1 cellular context compared by ENCODE assay signal in the genomic region with DNA sequence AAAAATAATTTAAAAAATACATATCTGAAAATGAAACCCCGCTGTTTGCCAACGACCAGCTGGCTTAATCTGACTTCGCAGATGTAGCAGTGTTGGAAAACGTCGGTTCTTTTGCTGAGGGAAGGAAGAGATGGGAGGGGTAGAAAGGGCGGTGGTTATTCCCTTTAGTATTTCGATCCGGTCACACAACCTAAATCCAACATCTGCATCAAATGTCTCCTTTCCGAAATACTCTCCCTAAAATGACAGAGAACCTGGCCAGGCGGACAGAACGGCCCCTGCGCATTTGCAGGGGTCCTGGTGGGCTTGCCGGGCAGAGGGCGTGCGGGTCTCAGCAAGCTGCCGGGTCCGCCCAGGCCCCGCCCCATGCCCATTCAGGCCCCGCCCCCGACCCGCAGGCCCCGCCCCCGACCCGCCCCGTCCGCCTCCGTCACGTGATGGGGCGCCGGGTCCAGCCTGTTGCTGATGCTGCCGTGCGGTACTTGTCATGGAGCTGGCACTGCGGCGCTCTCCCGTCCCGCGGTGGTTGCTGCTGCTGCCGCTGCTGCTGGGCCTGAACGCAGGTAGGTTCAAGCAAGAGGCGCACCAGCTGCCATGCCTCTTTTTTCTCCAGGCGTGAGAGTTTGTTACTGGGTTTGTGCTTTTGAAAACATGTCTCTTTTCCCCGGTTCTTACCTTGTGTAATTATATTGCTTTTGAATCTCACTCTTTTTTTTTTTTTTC.
TF ChIP-seq lines count a peak whose summit lies in the region.

A gene with protein sequence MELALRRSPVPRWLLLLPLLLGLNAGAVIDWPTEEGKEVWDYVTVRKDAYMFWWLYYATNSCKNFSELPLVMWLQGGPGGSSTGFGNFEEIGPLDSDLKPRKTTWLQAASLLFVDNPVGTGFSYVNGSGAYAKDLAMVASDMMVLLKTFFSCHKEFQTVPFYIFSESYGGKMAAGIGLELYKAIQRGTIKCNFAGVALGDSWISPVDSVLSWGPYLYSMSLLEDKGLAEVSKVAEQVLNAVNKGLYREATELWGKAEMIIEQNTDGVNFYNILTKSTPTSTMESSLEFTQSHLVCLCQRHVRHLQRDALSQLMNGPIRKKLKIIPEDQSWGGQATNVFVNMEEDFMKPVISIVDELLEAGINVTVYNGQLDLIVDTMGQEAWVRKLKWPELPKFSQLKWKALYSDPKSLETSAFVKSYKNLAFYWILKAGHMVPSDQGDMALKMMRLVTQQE (plus strand): TSS at position 459 of the 723 bp plus-strand sequence. CDS start 29 bp downstream, at position 488.

TF ChIP-seq in HepG2, 621 proteins besides CTCF, POLR2A, EP300 and RAD21 (continued from another document and continues in another):
- TF ChIP-seq, protein P1, sequence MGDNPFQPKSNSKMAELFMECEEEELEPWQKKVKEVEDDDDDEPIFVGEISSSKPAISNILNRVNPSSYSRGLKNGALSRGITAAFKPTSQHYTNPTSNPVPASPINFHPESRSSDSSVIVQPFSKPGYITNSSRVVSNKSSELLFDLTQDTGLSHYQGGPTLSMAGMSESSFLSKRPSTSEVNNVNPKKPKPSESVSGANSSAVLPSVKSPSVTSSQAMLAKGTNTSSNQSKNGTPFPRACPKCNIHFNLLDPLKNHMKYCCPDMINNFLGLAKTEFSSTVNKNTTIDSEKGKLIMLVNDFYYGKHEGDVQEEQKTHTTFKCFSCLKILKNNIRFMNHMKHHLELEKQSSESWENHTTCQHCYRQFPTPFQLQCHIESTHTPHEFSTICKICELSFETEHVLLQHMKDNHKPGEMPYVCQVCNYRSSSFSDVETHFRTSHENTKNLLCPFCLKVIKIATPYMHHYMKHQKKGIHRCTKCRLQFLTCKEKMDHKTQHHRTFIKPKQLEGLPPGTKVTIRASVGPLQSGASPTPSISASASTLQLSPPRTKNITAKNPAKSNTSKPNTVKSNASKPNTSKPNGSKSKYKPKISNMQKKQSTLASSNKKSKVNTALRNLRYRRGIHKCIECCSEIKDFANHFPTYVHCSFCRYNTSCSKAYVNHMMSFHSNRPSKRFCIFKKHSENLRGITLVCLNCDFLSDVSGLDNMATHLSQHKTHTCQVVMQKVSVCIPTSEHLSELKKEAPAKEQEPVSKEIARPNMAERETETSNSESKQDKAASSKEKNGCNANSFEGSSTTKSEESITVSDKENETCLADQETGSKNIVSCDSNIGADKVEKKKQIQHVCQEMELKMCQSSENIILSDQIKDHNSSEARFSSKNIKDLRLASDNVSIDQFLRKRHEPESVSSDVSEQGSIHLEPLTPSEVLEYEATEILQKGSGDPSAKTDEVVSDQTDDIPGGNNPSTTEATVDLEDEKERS (CRISPR knock-in tag; IDR thresholded peaks at IDR 0.05): no peak
- TF ChIP-seq FOXJ3 (CRISPR knock-in tag; IDR thresholded peaks at IDR 0.05; ENCODE audit: borderline replicate concordance) (no peak), PLRG1 (conservative IDR thresholded peaks at IDR 0.05) (no peak), SMAD3 (CRISPR knock-in tag; IDR thresholded peaks at IDR 0.05) (no peak), JUN (CRISPR knock-in tag; IDR thresholded peaks at IDR 0.05) (no peak), ZSCAN22 (CRISPR knock-in tag; IDR thresholded peaks at IDR 0.05) (no peak), ZNF431 (CRISPR knock-in tag; IDR thresholded peaks at IDR 0.05; ENCODE audit: borderline replicate concordance, low read depth) (no peak), ZNF713 (CRISPR knock-in tag; IDR thresholded peaks at IDR 0.05) (no peak), TOPORS (CRISPR knock-in tag; IDR thresholded peaks at IDR 0.05) (no peak), DMAP1 (CRISPR knock-in tag; IDR thresholded peaks at IDR 0.05) (peak; percentile 47; the same call in 1 of the 2 replicates), RXRB (CRISPR knock-in tag; IDR thresholded peaks at IDR 0.05; ENCODE audit: borderline replicate concordance) (no peak), ZNF883 (CRISPR knock-in tag; IDR thresholded peaks at IDR 0.05; ENCODE audit: not compliant biosample characterization) (no peak), SIX1 (CRISPR knock-in tag; IDR thresholded peaks at IDR 0.05; ENCODE audit: borderline replicate concordance) (no peak), CHD2 (IDR thresholded peaks at IDR 0.05; ENCODE audit: low read depth, low read length) (no peak), TCF7 (IDR thresholded peaks at IDR 0.05; ENCODE audit: low read depth) (no peak), FOXK2 (IDR thresholded peaks at IDR 0.05) (no peak), RCOR2 (CRISPR knock-in tag; IDR thresholded peaks at IDR 0.05) (no peak), HNF4A (CRISPR knock-in tag; IDR thresholded peaks at IDR 0.05) (no peak), ZBTB21 (CRISPR knock-in tag; IDR thresholded peaks at IDR 0.05) (no peak), ZFY (CRISPR knock-in tag; IDR thresholded peaks at IDR 0.05) (peak; percentile 69), ZNF337 (CRISPR knock-in tag; IDR thresholded peaks at IDR 0.05; ENCODE audit: borderline replicate concordance, low read depth) (no peak), PRPF4 (IDR thresholded peaks at IDR 0.05; ENCODE audit: low read depth, low read length, poor library complexity, severe bottlenecking) (no peak), TP53 (CRISPR knock-in tag; conservative IDR thresholded peaks at IDR 0.05) (no peak), JUNB (CRISPR knock-in tag; IDR thresholded peaks at IDR 0.05; ENCODE audit: borderline replicate concordance) (no peak), ZFYVE20 (CRISPR knock-in tag; IDR thresholded peaks at IDR 0.05; ENCODE audit: borderline replicate concordance, low read depth) (no peak), ZNF782 (CRISPR knock-in tag; IDR thresholded peaks at IDR 0.05; ENCODE audit: borderline replicate concordance) (peak; percentile 69; the same call in 1 of the 2 replicates), IRF2 (CRISPR knock-in tag; IDR thresholded peaks at IDR 0.05) (peak; percentile 48; the same call in 1 of the 2 replicates), ONECUT2 (CRISPR knock-in tag; IDR thresholded peaks at IDR 0.05) (no peak), BRCA1 (CRISPR knock-in tag; IDR thresholded peaks at IDR 0.05) (no peak), ZNF772 (CRISPR knock-in tag; IDR thresholded peaks at IDR 0.05) (no peak), ZNF761 (CRISPR knock-in tag; conservative IDR thresholded peaks at IDR 0.05) (0 out of 2 replicates have a peak, but pooled peaks have one; percentile 64), SRSF9 (IDR thresholded peaks at IDR 0.05; ENCODE audit: borderline replicate concordance, insufficient read depth, low read depth, low read length, poor library complexity, severe bottlenecking) (no peak)
- TF ChIP-seq, protein P2, sequence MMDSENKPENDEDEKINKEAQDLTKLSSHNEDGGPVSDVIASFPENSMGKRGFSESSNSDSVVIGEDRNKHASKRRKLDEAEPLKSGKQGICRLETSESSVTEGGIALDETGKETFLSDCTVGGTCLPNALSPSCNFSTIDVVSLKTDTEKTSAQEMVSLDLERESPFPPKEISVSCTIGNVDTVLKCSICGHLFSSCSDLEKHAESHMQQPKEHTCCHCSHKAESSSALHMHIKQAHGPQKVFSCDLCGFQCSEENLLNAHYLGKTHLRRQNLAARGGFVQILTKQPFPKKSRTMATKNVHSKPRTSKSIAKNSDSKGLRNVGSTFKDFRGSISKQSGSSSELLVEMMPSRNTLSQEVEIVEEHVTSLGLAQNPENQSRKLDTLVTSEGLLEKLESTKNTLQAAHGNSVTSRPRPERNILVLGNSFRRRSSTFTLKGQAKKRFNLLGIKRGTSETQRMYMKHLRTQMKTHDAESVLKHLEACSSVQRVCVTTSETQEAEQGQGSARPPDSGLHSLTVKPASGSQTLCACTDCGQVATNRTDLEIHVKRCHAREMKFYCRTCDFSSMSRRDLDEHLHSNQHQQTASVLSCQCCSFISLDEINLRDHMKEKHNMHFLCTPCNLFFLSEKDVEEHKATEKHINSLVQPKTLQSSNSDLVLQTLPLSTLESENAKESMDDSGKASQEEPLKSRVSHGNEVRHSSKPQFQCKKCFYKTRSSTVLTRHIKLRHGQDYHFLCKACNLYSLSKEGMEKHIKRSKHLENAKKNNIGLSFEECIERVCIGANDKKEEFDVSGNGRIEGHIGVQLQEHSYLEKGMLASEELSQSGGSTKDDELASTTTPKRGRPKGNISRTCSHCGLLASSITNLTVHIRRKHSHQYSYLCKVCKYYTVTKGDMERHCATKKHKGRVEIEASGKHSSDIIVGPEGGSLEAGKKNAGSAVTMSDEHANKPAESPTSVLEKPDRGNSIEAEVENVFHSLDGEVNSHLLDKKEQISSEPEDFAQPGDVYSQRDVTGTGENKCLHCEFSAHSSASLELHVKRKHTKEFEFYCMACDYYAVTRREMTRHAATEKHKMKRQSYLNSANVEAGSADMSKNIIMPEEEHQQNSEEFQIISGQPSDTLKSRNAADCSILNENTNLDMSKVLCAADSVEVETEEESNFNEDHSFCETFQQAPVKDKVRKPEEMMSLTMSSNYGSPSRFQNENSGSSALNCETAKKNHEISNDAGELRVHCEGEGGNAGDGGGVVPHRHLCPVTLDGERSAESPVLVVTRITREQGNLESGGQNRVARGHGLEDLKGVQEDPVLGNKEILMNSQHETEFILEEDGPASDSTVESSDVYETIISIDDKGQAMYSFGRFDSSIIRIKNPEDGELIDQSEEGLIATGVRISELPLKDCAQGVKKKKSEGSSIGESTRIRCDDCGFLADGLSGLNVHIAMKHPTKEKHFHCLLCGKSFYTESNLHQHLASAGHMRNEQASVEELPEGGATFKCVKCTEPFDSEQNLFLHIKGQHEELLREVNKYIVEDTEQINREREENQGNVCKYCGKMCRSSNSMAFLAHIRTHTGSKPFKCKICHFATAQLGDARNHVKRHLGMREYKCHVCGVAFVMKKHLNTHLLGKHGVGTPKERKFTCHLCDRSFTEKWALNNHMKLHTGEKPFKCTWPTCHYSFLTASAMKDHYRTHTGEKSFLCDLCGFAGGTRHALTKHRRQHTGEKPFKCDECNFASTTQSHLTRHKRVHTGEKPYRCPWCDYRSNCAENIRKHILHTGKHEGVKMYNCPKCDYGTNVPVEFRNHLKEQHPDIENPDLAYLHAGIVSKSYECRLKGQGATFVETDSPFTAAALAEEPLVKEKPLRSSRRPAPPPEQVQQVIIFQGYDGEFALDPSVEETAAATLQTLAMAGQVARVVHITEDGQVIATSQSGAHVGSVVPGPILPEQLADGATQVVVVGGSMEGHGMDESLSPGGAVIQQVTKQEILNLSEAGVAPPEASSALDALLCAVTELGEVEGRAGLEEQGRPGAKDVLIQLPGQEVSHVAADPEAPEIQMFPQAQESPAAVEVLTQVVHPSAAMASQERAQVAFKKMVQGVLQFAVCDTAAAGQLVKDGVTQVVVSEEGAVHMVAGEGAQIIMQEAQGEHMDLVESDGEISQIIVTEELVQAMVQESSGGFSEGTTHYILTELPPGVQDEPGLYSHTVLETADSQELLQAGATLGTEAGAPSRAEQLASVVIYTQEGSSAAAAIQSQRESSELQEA (CRISPR knock-in tag; IDR thresholded peaks at IDR 0.05; ENCODE audit: not compliant biosample characterization): no peak
- TF ChIP-seq, protein P3, sequence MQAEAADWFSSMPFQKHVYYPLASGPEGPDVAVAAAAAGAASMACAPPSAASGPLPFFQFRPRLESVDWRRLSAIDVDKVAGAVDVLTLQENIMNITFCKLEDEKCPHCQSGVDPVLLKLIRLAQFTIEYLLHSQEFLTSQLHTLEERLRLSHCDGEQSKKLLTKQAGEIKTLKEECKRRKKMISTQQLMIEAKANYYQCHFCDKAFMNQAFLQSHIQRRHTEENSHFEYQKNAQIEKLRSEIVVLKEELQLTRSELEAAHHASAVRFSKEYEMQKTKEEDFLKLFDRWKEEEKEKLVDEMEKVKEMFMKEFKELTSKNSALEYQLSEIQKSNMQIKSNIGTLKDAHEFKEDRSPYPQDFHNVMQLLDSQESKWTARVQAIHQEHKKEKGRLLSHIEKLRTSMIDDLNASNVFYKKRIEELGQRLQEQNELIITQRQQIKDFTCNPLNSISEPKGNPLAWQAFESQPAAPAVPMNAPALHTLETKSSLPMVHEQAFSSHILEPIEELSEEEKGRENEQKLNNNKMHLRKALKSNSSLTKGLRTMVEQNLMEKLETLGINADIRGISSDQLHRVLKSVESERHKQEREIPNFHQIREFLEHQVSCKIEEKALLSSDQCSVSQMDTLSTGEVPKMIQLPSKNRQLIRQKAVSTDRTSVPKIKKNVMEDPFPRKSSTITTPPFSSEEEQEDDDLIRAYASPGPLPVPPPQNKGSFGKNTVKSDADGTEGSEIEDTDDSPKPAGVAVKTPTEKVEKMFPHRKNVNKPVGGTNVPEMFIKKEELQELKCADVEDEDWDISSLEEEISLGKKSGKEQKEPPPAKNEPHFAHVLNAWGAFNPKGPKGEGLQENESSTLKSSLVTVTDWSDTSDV (CRISPR knock-in tag; IDR thresholded peaks at IDR 0.05): no peak
- TF ChIP-seq, protein P4, sequence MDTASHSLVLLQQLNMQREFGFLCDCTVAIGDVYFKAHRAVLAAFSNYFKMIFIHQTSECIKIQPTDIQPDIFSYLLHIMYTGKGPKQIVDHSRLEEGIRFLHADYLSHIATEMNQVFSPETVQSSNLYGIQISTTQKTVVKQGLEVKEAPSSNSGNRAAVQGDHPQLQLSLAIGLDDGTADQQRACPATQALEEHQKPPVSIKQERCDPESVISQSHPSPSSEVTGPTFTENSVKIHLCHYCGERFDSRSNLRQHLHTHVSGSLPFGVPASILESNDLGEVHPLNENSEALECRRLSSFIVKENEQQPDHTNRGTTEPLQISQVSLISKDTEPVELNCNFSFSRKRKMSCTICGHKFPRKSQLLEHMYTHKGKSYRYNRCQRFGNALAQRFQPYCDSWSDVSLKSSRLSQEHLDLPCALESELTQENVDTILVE (CRISPR knock-in tag; IDR thresholded peaks at IDR 0.05): 0 out of 2 replicates have a peak, but pooled peaks have one; percentile 35
- TF ChIP-seq, protein P5, sequence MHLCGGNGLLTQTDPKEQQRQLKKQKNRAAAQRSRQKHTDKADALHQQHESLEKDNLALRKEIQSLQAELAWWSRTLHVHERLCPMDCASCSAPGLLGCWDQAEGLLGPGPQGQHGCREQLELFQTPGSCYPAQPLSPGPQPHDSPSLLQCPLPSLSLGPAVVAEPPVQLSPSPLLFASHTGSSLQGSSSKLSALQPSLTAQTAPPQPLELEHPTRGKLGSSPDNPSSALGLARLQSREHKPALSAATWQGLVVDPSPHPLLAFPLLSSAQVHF (CRISPR knock-in tag; IDR thresholded peaks at IDR 0.05): no peak
